ENCODE assay signal across 1 cellular context in genomic region chr16:49821614-49822282, GRCh38.
TF ChIP-seq lines count a peak whose summit lies in the region.

No MANE protein-coding gene starts in this region.

TF ChIP-seq in H1, 55 proteins besides CTCF, POLR2A, EP300 and RAD21:
- TF ChIP-seq HDAC6 (IDR thresholded peaks at IDR 0.05; ENCODE audit: low read depth, low read length), result no peak
- no peak for TF ChIP-seq ZNF274 (IDR thresholded peaks at IDR 0.05; ENCODE audit: borderline replicate concordance, extremely low read depth, low read length)
- no peak for TF ChIP-seq BACH1 (IDR thresholded peaks at IDR 0.05; ENCODE audit: low read length)
- no peak for TF ChIP-seq JUN (IDR thresholded peaks at IDR 0.05; ENCODE audit: low read depth, low read length)
- no peak for TF ChIP-seq USF2 (IDR thresholded peaks at IDR 0.05; ENCODE audit: low read length)
